In the genomic region with DNA sequence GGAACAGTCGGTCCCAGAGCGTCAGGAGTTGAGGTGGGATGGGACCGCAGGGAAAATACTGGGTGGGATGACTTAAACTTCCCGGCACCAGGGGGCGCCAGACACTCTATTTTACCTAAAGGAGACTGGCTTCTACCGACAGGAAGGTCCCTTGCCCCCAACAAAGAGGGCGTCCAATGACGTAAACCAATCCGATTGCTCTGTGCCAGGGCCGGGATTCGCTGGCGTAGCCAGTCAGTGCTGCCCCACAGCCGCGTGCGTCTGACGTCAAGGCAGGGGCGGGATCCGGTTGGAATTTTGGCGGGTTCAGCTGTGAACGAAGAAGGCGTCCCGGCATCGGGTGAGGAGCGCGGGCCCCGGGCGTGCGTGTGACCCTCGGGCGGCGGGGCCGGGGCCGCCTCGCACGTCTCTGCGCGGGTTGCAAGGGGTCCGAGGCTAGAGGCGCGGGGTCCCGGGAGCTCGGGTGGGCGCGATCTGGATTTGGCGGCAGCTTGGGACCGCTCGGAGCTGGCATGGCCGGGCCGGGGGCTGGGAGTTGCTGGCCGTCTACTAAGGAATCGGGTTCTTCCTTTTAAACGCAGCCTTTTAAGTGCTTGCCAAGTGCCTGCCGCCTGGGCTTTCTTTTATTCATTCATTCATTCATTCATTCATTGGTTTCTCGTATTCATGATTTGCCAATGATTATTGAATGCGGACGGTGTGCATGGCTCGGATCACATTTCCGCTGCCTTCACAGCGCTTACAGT, we compare ENCODE assay signal across 1 cellular context.
TF ChIP-seq lines count a peak whose summit lies in the region.

A gene (plus strand): TSS at position 292 of the 746 bp plus-strand sequence. CDS start 2,645 bp downstream, outside the sequence.

TF ChIP-seq in K562, 482 proteins besides CTCF, POLR2A, EP300 and RAD21 (continued from another document and continues in another):
- TF ChIP-seq, protein P1, sequence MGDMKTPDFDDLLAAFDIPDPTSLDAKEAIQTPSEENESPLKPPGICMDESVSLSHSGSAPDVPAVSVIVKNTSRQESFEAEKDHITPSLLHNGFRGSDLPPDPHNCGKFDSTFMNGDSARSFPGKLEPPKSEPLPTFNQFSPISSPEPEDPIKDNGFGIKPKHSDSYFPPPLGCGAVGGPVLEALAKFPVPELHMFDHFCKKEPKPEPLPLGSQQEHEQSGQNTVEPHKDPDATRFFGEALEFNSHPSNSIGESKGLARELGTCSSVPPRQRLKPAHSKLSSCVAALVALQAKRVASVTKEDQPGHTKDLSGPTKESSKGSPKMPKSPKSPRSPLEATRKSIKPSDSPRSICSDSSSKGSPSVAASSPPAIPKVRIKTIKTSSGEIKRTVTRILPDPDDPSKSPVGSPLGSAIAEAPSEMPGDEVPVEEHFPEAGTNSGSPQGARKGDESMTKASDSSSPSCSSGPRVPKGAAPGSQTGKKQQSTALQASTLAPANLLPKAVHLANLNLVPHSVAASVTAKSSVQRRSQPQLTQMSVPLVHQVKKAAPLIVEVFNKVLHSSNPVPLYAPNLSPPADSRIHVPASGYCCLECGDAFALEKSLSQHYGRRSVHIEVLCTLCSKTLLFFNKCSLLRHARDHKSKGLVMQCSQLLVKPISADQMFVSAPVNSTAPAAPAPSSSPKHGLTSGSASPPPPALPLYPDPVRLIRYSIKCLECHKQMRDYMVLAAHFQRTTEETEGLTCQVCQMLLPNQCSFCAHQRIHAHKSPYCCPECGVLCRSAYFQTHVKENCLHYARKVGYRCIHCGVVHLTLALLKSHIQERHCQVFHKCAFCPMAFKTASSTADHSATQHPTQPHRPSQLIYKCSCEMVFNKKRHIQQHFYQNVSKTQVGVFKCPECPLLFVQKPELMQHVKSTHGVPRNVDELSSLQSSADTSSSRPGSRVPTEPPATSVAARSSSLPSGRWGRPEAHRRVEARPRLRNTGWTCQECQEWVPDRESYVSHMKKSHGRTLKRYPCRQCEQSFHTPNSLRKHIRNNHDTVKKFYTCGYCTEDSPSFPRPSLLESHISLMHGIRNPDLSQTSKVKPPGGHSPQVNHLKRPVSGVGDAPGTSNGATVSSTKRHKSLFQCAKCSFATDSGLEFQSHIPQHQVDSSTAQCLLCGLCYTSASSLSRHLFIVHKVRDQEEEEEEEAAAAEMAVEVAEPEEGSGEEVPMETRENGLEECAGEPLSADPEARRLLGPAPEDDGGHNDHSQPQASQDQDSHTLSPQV (IDR thresholded peaks at IDR 0.05): no peak
- TF ChIP-seq SNIP1 (IDR thresholded peaks at IDR 0.05; ENCODE audit: low read depth) (no peak), SIN3A (IDR thresholded peaks at IDR 0.05; ENCODE audit: borderline replicate concordance in 2 of 2, control insufficient read depth in 1 of 2, low read depth in 2 of 2, low read length in 2 of 2) (peak; percentile 76 to 86; a peak in 3 of 4 replicates), RBFOX2 (IDR thresholded peaks at IDR 0.05; ENCODE audit: low read depth, low read length) (peak; percentile 92), U2AF2 (optimal IDR thresholded peaks at IDR 0.05; ENCODE audit: low read depth, low read length) (no peak), ETV5 (CRISPR knock-in tag; IDR thresholded peaks at IDR 0.05; ENCODE audit: low read depth) (peak; percentile 46), HMGN3 (IDR thresholded peaks at IDR 0.05; ENCODE audit: borderline replicate concordance, extremely low read depth, insufficient read length, low read depth, low read length) (peak; percentile 56), SMARCA5 (IDR thresholded peaks at IDR 0.05) (no peak), SLC30A9 (CRISPR knock-in tag; IDR thresholded peaks at IDR 0.05) (no peak), HDAC8 (tag; IDR thresholded peaks at IDR 0.05) (no peak), PRMT5 (CRISPR knock-in tag; IDR thresholded peaks at IDR 0.05) (no peak), CBX3 (IDR thresholded peaks at IDR 0.05; ENCODE audit: borderline replicate concordance in 1 of 2, low read length in 2 of 2) (peak in 1 of 2 experiments; percentile 38; a peak in 1 of 3 replicates), MECOM (CRISPR knock-in tag; IDR thresholded peaks at IDR 0.05) (no peak), ZNF224 (CRISPR knock-in tag; IDR thresholded peaks at IDR 0.05) (no peak), FOSL1 (tag; conservative IDR thresholded peaks at IDR 0.05) (no peak), MTA3 (IDR thresholded peaks at IDR 0.05; ENCODE audit: borderline replicate concordance) (peak; percentile 79; the same call in 1 of the 2 replicates), ZNF175 (CRISPR knock-in tag; IDR thresholded peaks at IDR 0.05; ENCODE audit: low read depth) (no peak), SMARCB1 (IDR thresholded peaks at IDR 0.05; ENCODE audit: insufficient read length, low read depth) (no peak), ZNF316 (IDR thresholded peaks at IDR 0.05) (peak; percentile 59), ZNF174 (CRISPR knock-in tag; IDR thresholded peaks at IDR 0.05) (no peak), NR4A1 (CRISPR knock-in tag; IDR thresholded peaks at IDR 0.05) (no peak), NR4A1 (tag; IDR thresholded peaks at IDR 0.05) (no peak), SP2 (IDR thresholded peaks at IDR 0.05; ENCODE audit: extremely low read depth, low read depth, low read length, poor library complexity, severe bottlenecking) (peak; percentile 47), CBFB (CRISPR knock-in tag; IDR thresholded peaks at IDR 0.05) (no peak), ZNF79 (CRISPR knock-in tag; IDR thresholded peaks at IDR 0.05; ENCODE audit: low read depth) (no peak), ZNF780A (CRISPR knock-in tag; IDR thresholded peaks at IDR 0.05) (no peak), ZBED1 (IDR thresholded peaks at IDR 0.05) (no peak), NFE2 (IDR thresholded peaks at IDR 0.05; ENCODE audit: low read depth) (0 out of 2 replicates have a peak, but pooled peaks have one; percentile 7), CREM (IDR thresholded peaks at IDR 0.05; ENCODE audit: low read depth) (peak; percentile 97), GABPB2 (CRISPR knock-in tag; conservative IDR thresholded peaks at IDR 0.05) (no peak), ZNF124 (CRISPR knock-in tag; IDR thresholded peaks at IDR 0.05) (no peak), RFX5 (IDR thresholded peaks at IDR 0.05; ENCODE audit: low read depth, low read length) (0 out of 2 replicates have a peak, but pooled peaks have one; percentile 57), GATA2 (CRISPR knock-in tag; IDR thresholded peaks at IDR 0.05) (no peak), ZNF143 (CRISPR knock-in tag; IDR thresholded peaks at IDR 0.05) (no peak), SAFB2 (IDR thresholded peaks at IDR 0.05; ENCODE audit: borderline replicate concordance, low read depth, low read length, severe bottlenecking) (no peak)
- TF ChIP-seq, protein P2, sequence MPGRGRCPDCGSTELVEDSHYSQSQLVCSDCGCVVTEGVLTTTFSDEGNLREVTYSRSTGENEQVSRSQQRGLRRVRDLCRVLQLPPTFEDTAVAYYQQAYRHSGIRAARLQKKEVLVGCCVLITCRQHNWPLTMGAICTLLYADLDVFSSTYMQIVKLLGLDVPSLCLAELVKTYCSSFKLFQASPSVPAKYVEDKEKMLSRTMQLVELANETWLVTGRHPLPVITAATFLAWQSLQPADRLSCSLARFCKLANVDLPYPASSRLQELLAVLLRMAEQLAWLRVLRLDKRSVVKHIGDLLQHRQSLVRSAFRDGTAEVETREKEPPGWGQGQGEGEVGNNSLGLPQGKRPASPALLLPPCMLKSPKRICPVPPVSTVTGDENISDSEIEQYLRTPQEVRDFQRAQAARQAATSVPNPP (IDR thresholded peaks at IDR 0.05; ENCODE audit: borderline replicate concordance, insufficient read depth, insufficient read length): no peak
- TF ChIP-seq, protein P3, sequence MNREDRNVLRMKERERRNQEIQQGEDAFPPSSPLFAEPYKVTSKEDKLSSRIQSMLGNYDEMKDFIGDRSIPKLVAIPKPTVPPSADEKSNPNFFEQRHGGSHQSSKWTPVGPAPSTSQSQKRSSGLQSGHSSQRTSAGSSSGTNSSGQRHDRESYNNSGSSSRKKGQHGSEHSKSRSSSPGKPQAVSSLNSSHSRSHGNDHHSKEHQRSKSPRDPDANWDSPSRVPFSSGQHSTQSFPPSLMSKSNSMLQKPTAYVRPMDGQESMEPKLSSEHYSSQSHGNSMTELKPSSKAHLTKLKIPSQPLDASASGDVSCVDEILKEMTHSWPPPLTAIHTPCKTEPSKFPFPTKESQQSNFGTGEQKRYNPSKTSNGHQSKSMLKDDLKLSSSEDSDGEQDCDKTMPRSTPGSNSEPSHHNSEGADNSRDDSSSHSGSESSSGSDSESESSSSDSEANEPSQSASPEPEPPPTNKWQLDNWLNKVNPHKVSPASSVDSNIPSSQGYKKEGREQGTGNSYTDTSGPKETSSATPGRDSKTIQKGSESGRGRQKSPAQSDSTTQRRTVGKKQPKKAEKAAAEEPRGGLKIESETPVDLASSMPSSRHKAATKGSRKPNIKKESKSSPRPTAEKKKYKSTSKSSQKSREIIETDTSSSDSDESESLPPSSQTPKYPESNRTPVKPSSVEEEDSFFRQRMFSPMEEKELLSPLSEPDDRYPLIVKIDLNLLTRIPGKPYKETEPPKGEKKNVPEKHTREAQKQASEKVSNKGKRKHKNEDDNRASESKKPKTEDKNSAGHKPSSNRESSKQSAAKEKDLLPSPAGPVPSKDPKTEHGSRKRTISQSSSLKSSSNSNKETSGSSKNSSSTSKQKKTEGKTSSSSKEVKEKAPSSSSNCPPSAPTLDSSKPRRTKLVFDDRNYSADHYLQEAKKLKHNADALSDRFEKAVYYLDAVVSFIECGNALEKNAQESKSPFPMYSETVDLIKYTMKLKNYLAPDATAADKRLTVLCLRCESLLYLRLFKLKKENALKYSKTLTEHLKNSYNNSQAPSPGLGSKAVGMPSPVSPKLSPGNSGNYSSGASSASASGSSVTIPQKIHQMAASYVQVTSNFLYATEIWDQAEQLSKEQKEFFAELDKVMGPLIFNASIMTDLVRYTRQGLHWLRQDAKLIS (CRISPR knock-in tag; IDR thresholded peaks at IDR 0.05): no peak
- TF ChIP-seq, protein P4, sequence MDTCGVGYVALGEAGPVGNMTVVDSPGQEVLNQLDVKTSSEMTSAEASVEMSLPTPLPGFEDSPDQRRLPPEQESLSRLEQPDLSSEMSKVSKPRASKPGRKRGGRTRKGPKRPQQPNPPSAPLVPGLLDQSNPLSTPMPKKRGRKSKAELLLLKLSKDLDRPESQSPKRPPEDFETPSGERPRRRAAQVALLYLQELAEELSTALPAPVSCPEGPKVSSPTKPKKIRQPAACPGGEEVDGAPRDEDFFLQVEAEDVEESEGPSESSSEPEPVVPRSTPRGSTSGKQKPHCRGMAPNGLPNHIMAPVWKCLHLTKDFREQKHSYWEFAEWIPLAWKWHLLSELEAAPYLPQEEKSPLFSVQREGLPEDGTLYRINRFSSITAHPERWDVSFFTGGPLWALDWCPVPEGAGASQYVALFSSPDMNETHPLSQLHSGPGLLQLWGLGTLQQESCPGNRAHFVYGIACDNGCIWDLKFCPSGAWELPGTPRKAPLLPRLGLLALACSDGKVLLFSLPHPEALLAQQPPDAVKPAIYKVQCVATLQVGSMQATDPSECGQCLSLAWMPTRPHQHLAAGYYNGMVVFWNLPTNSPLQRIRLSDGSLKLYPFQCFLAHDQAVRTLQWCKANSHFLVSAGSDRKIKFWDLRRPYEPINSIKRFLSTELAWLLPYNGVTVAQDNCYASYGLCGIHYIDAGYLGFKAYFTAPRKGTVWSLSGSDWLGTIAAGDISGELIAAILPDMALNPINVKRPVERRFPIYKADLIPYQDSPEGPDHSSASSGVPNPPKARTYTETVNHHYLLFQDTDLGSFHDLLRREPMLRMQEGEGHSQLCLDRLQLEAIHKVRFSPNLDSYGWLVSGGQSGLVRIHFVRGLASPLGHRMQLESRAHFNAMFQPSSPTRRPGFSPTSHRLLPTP (IDR thresholded peaks at IDR 0.05; ENCODE audit: borderline replicate concordance, extremely low read depth, insufficient read length): no peak
- TF ChIP-seq, protein P5, sequence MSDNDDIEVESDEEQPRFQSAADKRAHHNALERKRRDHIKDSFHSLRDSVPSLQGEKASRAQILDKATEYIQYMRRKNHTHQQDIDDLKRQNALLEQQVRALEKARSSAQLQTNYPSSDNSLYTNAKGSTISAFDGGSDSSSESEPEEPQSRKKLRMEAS (CRISPR knock-in tag; IDR thresholded peaks at IDR 0.05): peak; percentile 92
- TF ChIP-seq, protein P6, sequence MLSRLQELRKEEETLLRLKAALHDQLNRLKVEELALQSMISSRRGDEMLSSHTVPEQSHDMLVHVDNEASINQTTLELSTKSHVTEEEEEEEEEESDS (CRISPR knock-in tag; IDR thresholded peaks at IDR 0.05): no peak
- TF ChIP-seq, protein P7, sequence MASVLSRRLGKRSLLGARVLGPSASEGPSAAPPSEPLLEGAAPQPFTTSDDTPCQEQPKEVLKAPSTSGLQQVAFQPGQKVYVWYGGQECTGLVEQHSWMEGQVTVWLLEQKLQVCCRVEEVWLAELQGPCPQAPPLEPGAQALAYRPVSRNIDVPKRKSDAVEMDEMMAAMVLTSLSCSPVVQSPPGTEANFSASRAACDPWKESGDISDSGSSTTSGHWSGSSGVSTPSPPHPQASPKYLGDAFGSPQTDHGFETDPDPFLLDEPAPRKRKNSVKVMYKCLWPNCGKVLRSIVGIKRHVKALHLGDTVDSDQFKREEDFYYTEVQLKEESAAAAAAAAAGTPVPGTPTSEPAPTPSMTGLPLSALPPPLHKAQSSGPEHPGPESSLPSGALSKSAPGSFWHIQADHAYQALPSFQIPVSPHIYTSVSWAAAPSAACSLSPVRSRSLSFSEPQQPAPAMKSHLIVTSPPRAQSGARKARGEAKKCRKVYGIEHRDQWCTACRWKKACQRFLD (CRISPR knock-in tag; IDR thresholded peaks at IDR 0.05): no peak
- TF ChIP-seq, protein P8, sequence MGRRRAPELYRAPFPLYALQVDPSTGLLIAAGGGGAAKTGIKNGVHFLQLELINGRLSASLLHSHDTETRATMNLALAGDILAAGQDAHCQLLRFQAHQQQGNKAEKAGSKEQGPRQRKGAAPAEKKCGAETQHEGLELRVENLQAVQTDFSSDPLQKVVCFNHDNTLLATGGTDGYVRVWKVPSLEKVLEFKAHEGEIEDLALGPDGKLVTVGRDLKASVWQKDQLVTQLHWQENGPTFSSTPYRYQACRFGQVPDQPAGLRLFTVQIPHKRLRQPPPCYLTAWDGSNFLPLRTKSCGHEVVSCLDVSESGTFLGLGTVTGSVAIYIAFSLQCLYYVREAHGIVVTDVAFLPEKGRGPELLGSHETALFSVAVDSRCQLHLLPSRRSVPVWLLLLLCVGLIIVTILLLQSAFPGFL (CRISPR knock-in tag; IDR thresholded peaks at IDR 0.05): no peak
- TF ChIP-seq, protein P9, sequence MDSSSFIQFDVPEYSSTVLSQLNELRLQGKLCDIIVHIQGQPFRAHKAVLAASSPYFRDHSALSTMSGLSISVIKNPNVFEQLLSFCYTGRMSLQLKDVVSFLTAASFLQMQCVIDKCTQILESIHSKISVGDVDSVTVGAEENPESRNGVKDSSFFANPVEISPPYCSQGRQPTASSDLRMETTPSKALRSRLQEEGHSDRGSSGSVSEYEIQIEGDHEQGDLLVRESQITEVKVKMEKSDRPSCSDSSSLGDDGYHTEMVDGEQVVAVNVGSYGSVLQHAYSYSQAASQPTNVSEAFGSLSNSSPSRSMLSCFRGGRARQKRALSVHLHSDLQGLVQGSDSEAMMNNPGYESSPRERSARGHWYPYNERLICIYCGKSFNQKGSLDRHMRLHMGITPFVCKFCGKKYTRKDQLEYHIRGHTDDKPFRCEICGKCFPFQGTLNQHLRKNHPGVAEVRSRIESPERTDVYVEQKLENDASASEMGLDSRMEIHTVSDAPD (CRISPR knock-in tag; IDR thresholded peaks at IDR 0.05): no peak
